ENCODE assay signal across 1 cellular context in genomic region chr2:20596973-20597867, GRCh38.
TF ChIP-seq lines count a peak whose summit lies in the region.

No MANE protein-coding gene starts in this region.

TF ChIP-seq in HepG2, 621 proteins besides CTCF, POLR2A, EP300 and RAD21 (continued from another document and continues in another):
- TF ChIP-seq NFKBIZ (CRISPR knock-in tag; IDR thresholded peaks at IDR 0.05): peak; percentile 97
- TF ChIP-seq, protein P1, sequence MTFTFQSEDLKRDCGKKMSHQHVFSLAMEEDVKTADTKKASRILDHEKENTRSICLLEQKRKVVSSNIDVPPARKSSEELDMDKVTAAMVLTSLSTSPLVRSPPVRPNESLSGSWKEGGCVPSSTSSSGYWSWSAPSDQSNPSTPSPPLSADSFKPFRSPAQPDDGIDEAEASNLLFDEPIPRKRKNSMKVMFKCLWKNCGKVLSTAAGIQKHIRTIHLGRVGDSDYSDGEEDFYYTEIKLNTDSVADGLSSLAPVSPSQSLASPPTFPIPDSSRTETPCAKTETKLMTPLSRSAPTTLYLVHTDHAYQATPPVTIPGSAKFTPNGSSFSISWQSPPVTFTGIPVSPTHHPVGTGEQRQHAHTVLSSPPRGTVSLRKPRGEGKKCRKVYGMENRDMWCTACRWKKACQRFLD (CRISPR knock-in tag; IDR thresholded peaks at IDR 0.05; ENCODE audit: borderline replicate concordance): peak; percentile 55
- TF ChIP-seq, protein P2, sequence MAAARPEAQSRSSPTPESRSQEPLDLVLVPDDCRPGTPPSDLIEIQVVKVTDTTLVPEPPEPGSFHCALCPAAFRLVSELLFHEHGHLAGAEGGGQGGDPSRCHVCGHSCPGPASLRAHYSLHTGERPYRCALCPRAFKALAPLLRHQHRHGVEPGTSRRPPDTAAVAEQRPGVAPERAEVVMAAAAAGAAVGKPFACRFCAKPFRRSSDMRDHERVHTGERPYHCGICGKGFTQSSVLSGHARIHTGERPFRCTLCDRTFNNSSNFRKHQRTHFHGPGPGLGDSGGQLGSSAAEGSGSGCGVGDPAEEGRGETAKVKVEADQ (CRISPR knock-in tag; IDR thresholded peaks at IDR 0.05; ENCODE audit: borderline replicate concordance): peak; percentile 81
- TF ChIP-seq NFIB (CRISPR knock-in tag; IDR thresholded peaks at IDR 0.05; ENCODE audit: borderline replicate concordance): no peak
- TF ChIP-seq TRIM22 (IDR thresholded peaks at IDR 0.05): no peak
- peak; percentile 84 for TF ChIP-seq ONECUT2 (CRISPR knock-in tag; IDR thresholded peaks at IDR 0.05)
- TF ChIP-seq ZNF331 (CRISPR knock-in tag; IDR thresholded peaks at IDR 0.05): peak; percentile 96
- TF ChIP-seq ATF6 (CRISPR knock-in tag; conservative IDR thresholded peaks at IDR 0.05): peak; percentile 75
- 0 out of 2 replicates have a peak, but pooled peaks have one; percentile 61 for TF ChIP-seq SRF (IDR thresholded peaks at IDR 0.05; ENCODE audit: low read depth, low read length)
- TF ChIP-seq, protein P3, sequence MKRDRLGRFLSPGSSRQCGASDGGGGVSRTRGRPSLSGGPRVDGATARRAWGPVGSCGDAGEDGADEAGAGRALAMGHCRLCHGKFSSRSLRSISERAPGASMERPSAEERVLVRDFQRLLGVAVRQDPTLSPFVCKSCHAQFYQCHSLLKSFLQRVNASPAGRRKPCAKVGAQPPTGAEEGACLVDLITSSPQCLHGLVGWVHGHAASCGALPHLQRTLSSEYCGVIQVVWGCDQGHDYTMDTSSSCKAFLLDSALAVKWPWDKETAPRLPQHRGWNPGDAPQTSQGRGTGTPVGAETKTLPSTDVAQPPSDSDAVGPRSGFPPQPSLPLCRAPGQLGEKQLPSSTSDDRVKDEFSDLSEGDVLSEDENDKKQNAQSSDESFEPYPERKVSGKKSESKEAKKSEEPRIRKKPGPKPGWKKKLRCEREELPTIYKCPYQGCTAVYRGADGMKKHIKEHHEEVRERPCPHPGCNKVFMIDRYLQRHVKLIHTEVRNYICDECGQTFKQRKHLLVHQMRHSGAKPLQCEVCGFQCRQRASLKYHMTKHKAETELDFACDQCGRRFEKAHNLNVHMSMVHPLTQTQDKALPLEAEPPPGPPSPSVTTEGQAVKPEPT (CRISPR knock-in tag; IDR thresholded peaks at IDR 0.05; ENCODE audit: low read depth): peak; percentile 95
- TF ChIP-seq ZNF724P (CRISPR knock-in tag; IDR thresholded peaks at IDR 0.05; ENCODE audit: borderline replicate concordance): peak; percentile 95; the same call in 1 of the 2 replicates
- peak; percentile 100 for TF ChIP-seq ERF (CRISPR knock-in tag; IDR thresholded peaks at IDR 0.05)
- no peak for TF ChIP-seq SNAPC4 (CRISPR knock-in tag; IDR thresholded peaks at IDR 0.05)
- TF ChIP-seq, protein P4, sequence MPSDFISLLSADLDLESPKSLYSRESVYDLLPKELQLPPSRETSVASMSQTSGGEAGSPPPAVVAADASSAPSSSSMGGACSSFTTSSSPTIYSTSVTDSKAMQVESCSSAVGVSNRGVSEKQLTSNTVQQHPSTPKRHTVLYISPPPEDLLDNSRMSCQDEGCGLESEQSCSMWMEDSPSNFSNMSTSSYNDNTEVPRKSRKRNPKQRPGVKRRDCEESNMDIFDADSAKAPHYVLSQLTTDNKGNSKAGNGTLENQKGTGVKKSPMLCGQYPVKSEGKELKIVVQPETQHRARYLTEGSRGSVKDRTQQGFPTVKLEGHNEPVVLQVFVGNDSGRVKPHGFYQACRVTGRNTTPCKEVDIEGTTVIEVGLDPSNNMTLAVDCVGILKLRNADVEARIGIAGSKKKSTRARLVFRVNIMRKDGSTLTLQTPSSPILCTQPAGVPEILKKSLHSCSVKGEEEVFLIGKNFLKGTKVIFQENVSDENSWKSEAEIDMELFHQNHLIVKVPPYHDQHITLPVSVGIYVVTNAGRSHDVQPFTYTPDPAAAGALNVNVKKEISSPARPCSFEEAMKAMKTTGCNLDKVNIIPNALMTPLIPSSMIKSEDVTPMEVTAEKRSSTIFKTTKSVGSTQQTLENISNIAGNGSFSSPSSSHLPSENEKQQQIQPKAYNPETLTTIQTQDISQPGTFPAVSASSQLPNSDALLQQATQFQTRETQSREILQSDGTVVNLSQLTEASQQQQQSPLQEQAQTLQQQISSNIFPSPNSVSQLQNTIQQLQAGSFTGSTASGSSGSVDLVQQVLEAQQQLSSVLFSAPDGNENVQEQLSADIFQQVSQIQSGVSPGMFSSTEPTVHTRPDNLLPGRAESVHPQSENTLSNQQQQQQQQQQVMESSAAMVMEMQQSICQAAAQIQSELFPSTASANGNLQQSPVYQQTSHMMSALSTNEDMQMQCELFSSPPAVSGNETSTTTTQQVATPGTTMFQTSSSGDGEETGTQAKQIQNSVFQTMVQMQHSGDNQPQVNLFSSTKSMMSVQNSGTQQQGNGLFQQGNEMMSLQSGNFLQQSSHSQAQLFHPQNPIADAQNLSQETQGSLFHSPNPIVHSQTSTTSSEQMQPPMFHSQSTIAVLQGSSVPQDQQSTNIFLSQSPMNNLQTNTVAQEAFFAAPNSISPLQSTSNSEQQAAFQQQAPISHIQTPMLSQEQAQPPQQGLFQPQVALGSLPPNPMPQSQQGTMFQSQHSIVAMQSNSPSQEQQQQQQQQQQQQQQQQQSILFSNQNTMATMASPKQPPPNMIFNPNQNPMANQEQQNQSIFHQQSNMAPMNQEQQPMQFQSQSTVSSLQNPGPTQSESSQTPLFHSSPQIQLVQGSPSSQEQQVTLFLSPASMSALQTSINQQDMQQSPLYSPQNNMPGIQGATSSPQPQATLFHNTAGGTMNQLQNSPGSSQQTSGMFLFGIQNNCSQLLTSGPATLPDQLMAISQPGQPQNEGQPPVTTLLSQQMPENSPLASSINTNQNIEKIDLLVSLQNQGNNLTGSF (CRISPR knock-in tag; IDR thresholded peaks at IDR 0.05): no peak
- TF ChIP-seq, protein P5, sequence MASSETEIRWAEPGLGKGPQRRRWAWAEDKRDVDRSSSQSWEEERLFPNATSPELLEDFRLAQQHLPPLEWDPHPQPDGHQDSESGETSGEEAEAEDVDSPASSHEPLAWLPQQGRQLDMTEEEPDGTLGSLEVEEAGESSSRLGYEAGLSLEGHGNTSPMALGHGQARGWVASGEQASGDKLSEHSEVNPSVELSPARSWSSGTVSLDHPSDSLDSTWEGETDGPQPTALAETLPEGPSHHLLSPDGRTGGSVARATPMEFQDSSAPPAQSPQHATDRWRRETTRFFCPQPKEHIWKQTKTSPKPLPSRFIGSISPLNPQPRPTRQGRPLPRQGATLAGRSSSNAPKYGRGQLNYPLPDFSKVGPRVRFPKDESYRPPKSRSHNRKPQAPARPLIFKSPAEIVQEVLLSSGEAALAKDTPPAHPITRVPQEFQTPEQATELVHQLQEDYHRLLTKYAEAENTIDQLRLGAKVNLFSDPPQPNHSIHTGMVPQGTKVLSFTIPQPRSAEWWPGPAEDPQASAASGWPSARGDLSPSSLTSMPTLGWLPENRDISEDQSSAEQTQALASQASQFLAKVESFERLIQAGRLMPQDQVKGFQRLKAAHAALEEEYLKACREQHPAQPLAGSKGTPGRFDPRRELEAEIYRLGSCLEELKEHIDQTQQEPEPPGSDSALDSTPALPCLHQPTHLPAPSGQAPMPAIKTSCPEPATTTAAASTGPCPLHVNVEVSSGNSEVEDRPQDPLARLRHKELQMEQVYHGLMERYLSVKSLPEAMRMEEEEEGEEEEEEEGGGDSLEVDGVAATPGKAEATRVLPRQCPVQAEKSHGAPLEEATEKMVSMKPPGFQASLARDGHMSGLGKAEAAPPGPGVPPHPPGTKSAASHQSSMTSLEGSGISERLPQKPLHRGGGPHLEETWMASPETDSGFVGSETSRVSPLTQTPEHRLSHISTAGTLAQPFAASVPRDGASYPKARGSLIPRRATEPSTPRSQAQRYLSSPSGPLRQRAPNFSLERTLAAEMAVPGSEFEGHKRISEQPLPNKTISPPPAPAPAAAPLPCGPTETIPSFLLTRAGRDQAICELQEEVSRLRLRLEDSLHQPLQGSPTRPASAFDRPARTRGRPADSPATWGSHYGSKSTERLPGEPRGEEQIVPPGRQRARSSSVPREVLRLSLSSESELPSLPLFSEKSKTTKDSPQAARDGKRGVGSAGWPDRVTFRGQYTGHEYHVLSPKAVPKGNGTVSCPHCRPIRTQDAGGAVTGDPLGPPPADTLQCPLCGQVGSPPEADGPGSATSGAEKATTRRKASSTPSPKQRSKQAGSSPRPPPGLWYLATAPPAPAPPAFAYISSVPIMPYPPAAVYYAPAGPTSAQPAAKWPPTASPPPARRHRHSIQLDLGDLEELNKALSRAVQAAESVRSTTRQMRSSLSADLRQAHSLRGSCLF (CRISPR knock-in tag; IDR thresholded peaks at IDR 0.05; ENCODE audit: borderline replicate concordance): no peak
- TF ChIP-seq SMARCE1 (IDR thresholded peaks at IDR 0.05; ENCODE audit: borderline replicate concordance): no peak
- TF ChIP-seq ZNF224 (CRISPR knock-in tag; IDR thresholded peaks at IDR 0.05): peak; percentile 92; the same call in 1 of the 2 replicates
- peak; percentile 95 for TF ChIP-seq ZNF761 (CRISPR knock-in tag; conservative IDR thresholded peaks at IDR 0.05)
- peak; percentile 99 for TF ChIP-seq IKZF5 (CRISPR knock-in tag; IDR thresholded peaks at IDR 0.05)
- peak; percentile 93 for TF ChIP-seq TBX2 (CRISPR knock-in tag; IDR thresholded peaks at IDR 0.05; ENCODE audit: borderline replicate concordance)
- peak; percentile 29 for TF ChIP-seq ZNF44 (CRISPR knock-in tag; IDR thresholded peaks at IDR 0.05)
- TF ChIP-seq, protein P6, sequence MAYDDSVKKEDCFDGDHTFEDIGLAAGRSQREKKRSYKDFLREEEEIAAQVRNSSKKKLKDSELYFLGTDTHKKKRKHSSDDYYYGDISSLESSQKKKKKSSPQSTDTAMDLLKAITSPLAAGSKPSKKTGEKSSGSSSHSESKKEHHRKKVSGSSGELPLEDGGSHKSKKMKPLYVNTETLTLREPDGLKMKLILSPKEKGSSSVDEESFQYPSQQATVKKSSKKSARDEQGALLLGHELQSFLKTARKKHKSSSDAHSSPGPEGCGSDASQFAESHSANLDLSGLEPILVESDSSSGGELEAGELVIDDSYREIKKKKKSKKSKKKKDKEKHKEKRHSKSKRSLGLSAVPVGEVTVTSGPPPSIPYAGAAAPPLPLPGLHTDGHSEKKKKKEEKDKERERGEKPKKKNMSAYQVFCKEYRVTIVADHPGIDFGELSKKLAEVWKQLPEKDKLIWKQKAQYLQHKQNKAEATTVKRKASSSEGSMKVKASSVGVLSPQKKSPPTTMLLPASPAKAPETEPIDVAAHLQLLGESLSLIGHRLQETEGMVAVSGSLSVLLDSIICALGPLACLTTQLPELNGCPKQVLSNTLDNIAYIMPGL (CRISPR knock-in tag; IDR thresholded peaks at IDR 0.05; ENCODE audit: borderline replicate concordance in 1 of 2, low read depth in 1 of 2): peak; percentile 80 to 81
- TF ChIP-seq ZNF549 (CRISPR knock-in tag; IDR thresholded peaks at IDR 0.05): no peak
